Comparison of ENCODE assay signal across 2 cellular contexts in the genomic region with DNA sequence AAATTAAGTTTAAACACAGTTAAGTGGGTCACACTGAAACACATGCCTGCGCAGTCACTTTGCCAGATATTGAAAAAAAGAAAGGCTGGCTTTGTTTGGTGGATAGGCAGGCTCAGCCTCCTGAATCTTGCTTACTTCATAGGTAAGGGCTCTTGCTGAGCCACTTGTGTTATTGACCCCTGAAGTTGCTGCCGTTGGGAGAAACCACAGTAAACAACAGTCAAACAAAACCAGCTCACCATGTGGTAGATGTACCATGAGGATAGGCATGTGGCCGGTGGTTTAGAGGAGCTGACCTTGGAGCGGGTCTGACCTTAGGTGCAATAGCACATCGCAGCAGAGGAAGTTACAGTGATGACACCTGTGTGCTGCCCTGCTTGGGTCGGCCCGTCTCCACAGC.
A peak's percentile ranks its signal among the peaks of the same experiment; 100 is the strongest.
TF ChIP-seq lines count a peak whose summit lies in the region.

No MANE protein-coding gene starts in this region.

TF ChIP-seq in IMR-90, 13 proteins besides CTCF, POLR2A, EP300 and RAD21:
- no peak for TF ChIP-seq USF2 (IDR thresholded peaks at IDR 0.05; ENCODE audit: low read depth, low read length)

TF ChIP-seq in H1, 55 proteins besides CTCF, POLR2A, EP300 and RAD21:
- TF ChIP-seq POU5F1 (IDR thresholded peaks at IDR 0.05; ENCODE audit: low read depth, low read length) (no peak), YY1 (IDR thresholded peaks at IDR 0.05; ENCODE audit: low read depth, low read length) (no peak), BACH1 (IDR thresholded peaks at IDR 0.05; ENCODE audit: low read length) (no peak), ATF2 (IDR thresholded peaks at IDR 0.05; ENCODE audit: low read length) (no peak), MAX (IDR thresholded peaks at IDR 0.05) (peak; percentile 51; the same call in 1 of the 2 replicates), RNF2 (IDR thresholded peaks at IDR 0.05; ENCODE audit: borderline replicate concordance, low read depth, low read length, missing control alignments, poor library complexity, severe bottlenecking) (no peak)
- TF ChIP-seq, protein P1, sequence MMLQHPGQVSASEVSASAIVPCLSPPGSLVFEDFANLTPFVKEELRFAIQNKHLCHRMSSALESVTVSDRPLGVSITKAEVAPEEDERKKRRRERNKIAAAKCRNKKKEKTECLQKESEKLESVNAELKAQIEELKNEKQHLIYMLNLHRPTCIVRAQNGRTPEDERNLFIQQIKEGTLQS (IDR thresholded peaks at IDR 0.05; ENCODE audit: insufficient read depth, low read depth, low read length) = no peak
